ENCODE assay signal across 6 cellular contexts in genomic region chrX:150160656-150161055, GRCh38.
"Had no signal": no experiment of that assay in that cellular context is flagged by ENCODE, and none has a peak within 500 bp of the region (broad histone marks: within the 10 kb centered on the region; RNA-seq: fewer than 3 reads in every experiment).

No MANE protein-coding gene starts in this region.

- DNase-seq: GOT3, H7 had no signal

- H3K4me1 ChIP-seq: HAP-1 had no signal

- H3K4me3 Mint-ChIP-seq: HFFc6, IgD-negative memory B cell had no signal

- H3K36me3 ChIP-seq: HAP-1 had no signal

- H3K9ac ChIP-seq: GM23248 had no signal

- H3K9me3 ChIP-seq: HAP-1 had no signal

- H3K27ac Mint-ChIP-seq: IgD-negative memory B cell had no signal

- H3K27ac ChIP-seq: GM23248 had no signal

- H2AFZ ChIP-seq: GM23248 had no signal

- H3K9me3 Mint-ChIP-seq: HFFc6, IgD-negative memory B cell had no signal

- H3K4me1 Mint-ChIP-seq: IgD-negative memory B cell had no signal

- H3K4me3 ChIP-seq: GM23248, HAP-1 had no signal
